10 cellular contexts compared by ENCODE assay signal in the genomic region with DNA sequence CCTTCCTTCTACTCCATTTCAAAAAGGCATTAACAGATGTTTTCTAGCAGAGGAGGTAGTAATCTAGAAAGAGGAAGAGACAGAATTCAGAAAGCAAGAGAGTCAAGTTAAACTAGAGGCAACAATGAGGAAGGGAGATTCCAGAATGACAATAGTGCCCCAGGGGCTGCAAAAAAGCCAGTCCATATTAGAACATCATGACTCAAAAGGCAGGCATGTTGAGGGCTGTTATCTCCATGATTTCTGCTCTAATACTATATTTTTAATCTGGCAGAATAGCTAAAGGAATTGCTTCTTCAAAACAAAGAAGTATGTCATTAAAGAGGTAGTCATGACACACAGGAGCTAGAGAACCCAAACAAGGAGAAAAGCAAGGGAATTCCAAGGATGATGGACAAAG.
DNase-seq lines count a peak whose midpoint lies in the region; ATAC-seq, FAIRE-seq and TF ChIP-seq lines count a peak whose summit lies in the region.
"Had no signal": no experiment of that assay in that cellular context is flagged by ENCODE, and none has a peak within 500 bp of the region (broad histone marks: within the 10 kb centered on the region; RNA-seq: fewer than 3 reads in every experiment).

No MANE protein-coding gene starts in this region.

- H3K4me3 Mint-ChIP-seq in naive B cell (no peak overlapping the region), natural killer cell (no peak overlapping the region)
- H3K4me3 Mint-ChIP-seq: activated naive CD8-positive, alpha-beta T cell treated with anti-CD3 and anti-CD28 coated beads, Interleukin-2, amount 50 U/mL, for 24 hours had no signal

- intact Hi-C loops in natural killer cell (cut with micrococcal nuclease): no loop called here
- intact Hi-C loops in pancreas (cut with DNase I): no loop called here

- H3K4me1 ChIP-seq in pancreas: no peaks in the 10 kb centered on the region

- peak; percentile 86 for DNase-seq in RPMI7951 (ENCODE audit: low read depth)
- no peak for DNase-seq in naive B cell
- DNase-seq in natural killer cell: no peak
- no peak for DNase-seq in pancreas
- DNase-seq in middle frontal gyrus (ENCODE audit: extremely low spot score, low spot score): no peak
- no peak for DNase-seq in NK-92 (lab: John Stamatoyannopoulos, UW; ENCODE audit: unreplicated experiment)
- DNase-seq: activated naive CD8-positive, alpha-beta T cell treated with anti-CD3 and anti-CD28 coated beads, Interleukin-2, amount 50 U/mL, for 24 hours had no signal

- H3K36me3 Mint-ChIP-seq in naive B cell (no peaks in the 10 kb centered on the region), natural killer cell (no peaks in the 10 kb centered on the region)

- TF ChIP-seq CTCF in natural killer cell (IDR thresholded peaks at IDR 0.05) (no peak), pancreas (IDR thresholded peaks at IDR 0.05) (no peak)

- peaks cover 0 to 11% (median 3%) of the 10 kb centered on the region in 7 donors for H3K9me3 Mint-ChIP-seq in naive B cell
- H3K9me3 Mint-ChIP-seq in natural killer cell: peaks cover 16 to 20% of the 10 kb centered on the region in 2 donors

- no peak for FAIRE-seq in pancreas (lab: Jason Lieb, UNC)
- FAIRE-seq: G401.6 had no signal

- no peaks in the 10 kb centered on the region for H3K36me3 ChIP-seq in pancreas

- H3K9me3 ChIP-seq in pancreas: no peaks in the 10 kb centered on the region

- no peak overlapping the region for H3K27ac ChIP-seq in pancreas

- no peaks in the 10 kb centered on the region for H3K27me3 Mint-ChIP-seq in naive B cell
- H3K27me3 Mint-ChIP-seq in natural killer cell (ENCODE audit: low read depth in 2 of 2): no peaks in the 10 kb centered on the region
- H3K27me3 Mint-ChIP-seq: activated naive CD8-positive, alpha-beta T cell treated with anti-CD3 and anti-CD28 coated beads, Interleukin-2, amount 50 U/mL, for 24 hours had no signal

- H3K4me1 Mint-ChIP-seq in naive B cell (no peaks in the 10 kb centered on the region), natural killer cell (no peaks in the 10 kb centered on the region)
- H3K4me1 Mint-ChIP-seq: activated naive CD8-positive, alpha-beta T cell treated with anti-CD3 and anti-CD28 coated beads, Interleukin-2, amount 50 U/mL, for 24 hours had no signal

- H3K27me3 ChIP-seq in pancreas: no peaks in the 10 kb centered on the region

- ATAC-seq in GM19023 (IDR thresholded peaks at IDR 0.05; ENCODE audit: unreplicated experiment) (peak; percentile 55), HG02884 (IDR thresholded peaks at IDR 0.05; ENCODE audit: unreplicated experiment) (peak; percentile 79), naive B cell (ENCODE audit: low read depth in 2 of 2) (peak; percentile 38 to 44), natural killer cell (no peak), pancreas (no peak)
- ATAC-seq: activated naive CD8-positive, alpha-beta T cell treated with anti-CD3 and anti-CD28 coated beads, Interleukin-2, amount 50 U/mL, for 24 hours had no signal

- H3K27ac Mint-ChIP-seq in naive B cell: no peak overlapping the region
- no peak overlapping the region for H3K27ac Mint-ChIP-seq in natural killer cell
- H3K27ac Mint-ChIP-seq: activated naive CD8-positive, alpha-beta T cell treated with anti-CD3 and anti-CD28 coated beads, Interleukin-2, amount 50 U/mL, for 24 hours had no signal

- no peak overlapping the region for H3K4me3 ChIP-seq in pancreas

Comparison
In these comparisons a context has a peak if more than half of its experiments do, and no peak if none do; other contexts are left out.
1. ATAC-seq: peak in GM19023 (single experiment), HG02884 (single experiment) and naive B cell (2 of 2); none in natural killer cell (0 of 3) and pancreas (0 of 4).